Comparison of ENCODE assay signal across 9 cellular contexts in genomic region chr7:150357771-150358427, GRCh38. TPM values are rescaled to one million over a fixed set of nuclear protein-coding genes. Genes with fewer than 3 reads are reported as not detected.
DNase-seq lines count a peak whose midpoint lies in the region; ATAC-seq, FAIRE-seq and TF ChIP-seq lines count a peak whose summit lies in the region.
"Had no signal": no experiment of that assay in that cellular context is flagged by ENCODE, and none has a peak within 500 bp of the region (broad histone marks: within the 10 kb centered on the region; RNA-seq: fewer than 3 reads in every experiment).

No MANE protein-coding gene starts in this region.

- CTCF ChIA-PET in HepG2 (lab: Yijun Ruan, JAX; ENCODE audit: low intra/inter-chr PET ratio, low total read pairs), result interaction anchor here (4.3 kb wide), 1 partner anchor 31 kb away, joined by 45 read pairs; no protein-coding TSS in a partner anchor

- H3K27me3 ChIP-seq in HepG2 (ENCODE audit: control insufficient read depth in 1 of 2, insufficient read depth in 2 of 2, low read length in 2 of 2) (no peaks in the 10 kb centered on the region), right lobe of liver (no peaks in the 10 kb centered on the region)

- intact Hi-C loops in HepG2 (cut with micrococcal nuclease; ENCODE audit: unreplicated experiment) (loop anchor here (2.0 to 10.0 kb wide), 3 partner anchors 36 to 73 kb away; partner anchors contain the start of genes ACTR3C and LRRC61), right lobe of liver (cut with DNase I) (no loop called here)

- peak overlapping the region; percentile 67 for H3K4me2 ChIP-seq in HepG2 (ENCODE audit: low read depth, low read length)

- H3K36me3 Mint-ChIP-seq in activated naive CD8-positive, alpha-beta T cell treated with anti-CD3 and anti-CD28 coated beads, Interleukin-2, amount 50 U/mL, for 24 hours (ENCODE audit: low read depth), result no peaks in the 10 kb centered on the region

- H3K27ac ChIP-seq in HepG2 (ENCODE audit: extremely low read length, insufficient read depth, low read length) (no peak overlapping the region), right lobe of liver (no peak overlapping the region)

- no peaks in the 10 kb centered on the region for H3K36me3 ChIP-seq in HepG2 (replicated peaks in 1 of 2; ENCODE audit: control insufficient read depth in 1 of 2, insufficient read depth in 2 of 2, low read length in 2 of 2)
- no peaks in the 10 kb centered on the region for H3K36me3 ChIP-seq in right lobe of liver

- H3K4me3 Mint-ChIP-seq in activated naive CD8-positive, alpha-beta T cell treated with anti-CD3 and anti-CD28 coated beads, Interleukin-2, amount 50 U/mL, for 24 hours, result peak overlapping the region; percentile 63

- TF ChIP-seq POLR2A in HepG2 (IDR thresholded peaks at IDR 0.05; ENCODE audit: insufficient read depth in 1 of 2, low read depth in 2 of 2, low read length in 2 of 2) (no peak), right lobe of liver (IDR thresholded peaks at IDR 0.05) (no peak)

- FAIRE-seq in HepG2 (lab: Jason Lieb, UNC), result no peak
- FAIRE-seq in urothelium cell line (lab: Jason Lieb, UNC), result no peak

- H3K9ac ChIP-seq in HepG2 (ENCODE audit: insufficient read depth, low read depth, low read length), result no peak overlapping the region

- TF ChIP-seq RAD21 in HepG2 (CRISPR knock-in tag; IDR thresholded peaks at IDR 0.05), result no peak

- TF ChIP-seq CTCF in HepG2 (CRISPR knock-in tag; IDR thresholded peaks at IDR 0.05) (peak; percentile 30; the same call in 1 of the 2 replicates), right lobe of liver (IDR thresholded peaks at IDR 0.05) (no peak), GM20000 (IDR thresholded peaks at IDR 0.05; ENCODE audit: extremely low read depth, missing control alignments) (no peak)

- no peaks in the 10 kb centered on the region for H3K27me3 Mint-ChIP-seq in activated naive CD8-positive, alpha-beta T cell treated with anti-CD3 and anti-CD28 coated beads, Interleukin-2, amount 50 U/mL, for 24 hours

- H3K9me3 ChIP-seq in HepG2 (ENCODE audit: low read length), result no peaks in the 10 kb centered on the region
- no peaks in the 10 kb centered on the region for H3K9me3 ChIP-seq in right lobe of liver

- peak; percentile 49 for ATAC-seq in HepG2
- no peak for ATAC-seq in right lobe of liver
- no peak for ATAC-seq in activated naive CD8-positive, alpha-beta T cell treated with anti-CD3 and anti-CD28 coated beads, Interleukin-2, amount 50 U/mL, for 24 hours

- H3K4me1 Mint-ChIP-seq in activated naive CD8-positive, alpha-beta T cell treated with anti-CD3 and anti-CD28 coated beads, Interleukin-2, amount 50 U/mL, for 24 hours, result peaks cover 40% of the 10 kb centered on the region

- H3K27ac Mint-ChIP-seq in activated naive CD8-positive, alpha-beta T cell treated with anti-CD3 and anti-CD28 coated beads, Interleukin-2, amount 50 U/mL, for 24 hours, result peak overlapping the region; percentile 84

- no peak for TF ChIP-seq EP300 in HepG2 (IDR thresholded peaks at IDR 0.05; ENCODE audit: low read depth in 2 of 2, low read length in 2 of 2)
- TF ChIP-seq EP300 in HepG2 (CRISPR knock-in tag; IDR thresholded peaks at IDR 0.05; ENCODE audit: borderline replicate concordance), result no peak

- no peaks in the 10 kb centered on the region for H3K9me3 Mint-ChIP-seq in activated naive CD8-positive, alpha-beta T cell treated with anti-CD3 and anti-CD28 coated beads, Interleukin-2, amount 50 U/mL, for 24 hours

- WGBS in HepG2 (ENCODE audit: low lambda C conversion rate), result 45% methylated on average over 13 of the region's 13 CpGs
- WGBS in right lobe of liver (ENCODE audit: insufficient coverage, low coverage, low lambda C conversion rate, missing lambda C conversion rate), result 86% methylated on average over 11 of the region's 13 CpGs

- POLR2A ChIA-PET in HepG2 (lab: Yijun Ruan, JAX), result interaction anchor here (1.2 to 1.4 kb wide), 3 partner anchors 11 to 31 kb away, joined by 3 to 5 read pairs (median 5); partner anchors contain the start of gene REPIN1

- H2AFZ ChIP-seq in HepG2 (ENCODE audit: low read length), result no peak overlapping the region

- no peaks in the 10 kb centered on the region for H3K79me2 ChIP-seq in HepG2 (ENCODE audit: insufficient read depth, low read length)

- peak overlapping the region in 1 of 3 experiments; percentile 29; a peak in 1 of 6 replicates for H3K4me3 ChIP-seq in HepG2 (replicated peaks in 1 of 3; ENCODE audit: insufficient read depth in 1 of 3, low read depth in 2 of 3, low read length in 3 of 3)
- no peak overlapping the region for H3K4me3 ChIP-seq in right lobe of liver
- peak overlapping the region; percentile 11 for H3K4me3 ChIP-seq in Jurkat, Clone E6-1 (ENCODE audit: low read length)

- H4K20me1 ChIP-seq in HepG2 (ENCODE audit: insufficient read depth, low read length), result no peaks in the 10 kb centered on the region

- in situ Hi-C loops in HepG2 (cut with HindIII; ENCODE audit: extremely low pct_ligation_motif_present, low pct_unique_long_range_greater_than_20kb), result no loop called here

- BruUV-seq in HepG2 (replicated peaks; lab: Mats Ljungman, UMichigan), result no TSS peak

- H3K4me1 ChIP-seq in HepG2 (ENCODE audit: insufficient read depth, low read length) (peaks cover 68% of the 10 kb centered on the region), right lobe of liver (peaks cover 0 to 23% (median 7%) of the 10 kb centered on the region in 4 donors)

- no peak for DNase-seq in HepG2 (ENCODE audit: low spot score)
- DNase-seq in right lobe of liver, result no peak
- DNase-seq in Jurkat, Clone E6-1 (ENCODE audit: low read depth, low spot score), result no peak
- no peak for DNase-seq in activated naive CD8-positive, alpha-beta T cell treated with anti-CD3 and anti-CD28 coated beads, Interleukin-2, amount 50 U/mL, for 24 hours
- peak; percentile 11 for DNase-seq in urothelium cell line (ENCODE audit: low spot score)
- no peak for DNase-seq in GM20000 (ENCODE audit: low spot score)
- DNase-seq in putamen (ENCODE audit: low spot score), result no peak
- no peak for DNase-seq in COLO668 (lab: John Stamatoyannopoulos, UW; ENCODE audit: unreplicated experiment)
- DNase-seq: NCI-H1930 had no signal

RNA-seq across cellular contexts. Expression of gene REPIN1, which starts 10.7 kb away (rescaled TPM):
- 86.4 and 108 TPM in 2 replicates for total RNA-seq in HepG2 (2016; rRNA removed; fragmentation: Illumina TruSeq; extraction: Trizol)
- 34.3 and 36.1 TPM in 2 replicates for total RNA-seq in HepG2 (2016; cell fraction: cytosol; rRNA removed; fragmentation: Illumina TruSeq; extraction: Trizol; ENCODE audit: low read depth)
- 77.5 and 106 TPM in 2 replicates for total RNA-seq in HepG2 (2016; cell fraction: insoluble cytoplasmic fraction; rRNA removed; fragmentation: Illumina TruSeq; extraction: Trizol)
- total RNA-seq in HepG2 (2016; cell fraction: membrane; rRNA removed; fragmentation: Illumina TruSeq; extraction: Trizol), result 112 and 119 TPM in 2 replicates
- total RNA-seq in HepG2 (2016; cell fraction: nucleus; rRNA removed; fragmentation: Illumina TruSeq; extraction: Trizol), result 81.1 and 91.5 TPM in 2 replicates
- polyA plus RNA-seq in HepG2 (2011; rRNA removed), result 69.9 and 87.9 TPM in 2 replicates
- 58.9 and 82.1 TPM in 2 replicates for polyA plus RNA-seq in HepG2 (2011; cell fraction: cytosol; rRNA removed)
- 189 and 195 TPM in 2 replicates for polyA plus RNA-seq in HepG2 (2011; cell fraction: nucleus; rRNA removed)
- polyA plus RNA-seq in HepG2 (2012), result 52.5 and 64.7 TPM in 2 replicates
- 22.0 and 24.7 TPM in 2 replicates for polyA plus RNA-seq in HepG2 (2016; cell fraction: cytosol; fragmentation: Illumina TruSeq; extraction: Trizol; ENCODE audit: low read depth)
- 82.2 and 105 TPM in 2 replicates for polyA plus RNA-seq in HepG2 (2016; cell fraction: insoluble cytoplasmic fraction; fragmentation: Illumina TruSeq; extraction: Trizol; ENCODE audit: low read depth)
- 77.8 and 77.9 TPM in 2 replicates for polyA plus RNA-seq in HepG2 (2016; cell fraction: membrane; fragmentation: Illumina TruSeq; extraction: Trizol; ENCODE audit: low read depth)
- 138 and 155 TPM in 2 replicates for polyA plus RNA-seq in HepG2 (2016; cell fraction: nucleus; fragmentation: Illumina TruSeq; extraction: Trizol; ENCODE audit: insufficient read depth, low read depth)
- polyA minus RNA-seq in HepG2 (2011; rRNA and poly(A)+ RNA removed; ENCODE audit: low replicate concordance), result 81.7 and 98.0 TPM in 2 replicates
- 35.3 and 35.6 TPM in 2 replicates for polyA minus RNA-seq in HepG2 (2011; cell fraction: cytosol; rRNA and poly(A)+ RNA removed)
- polyA minus RNA-seq in HepG2 (2011; cell fraction: nucleus; rRNA and poly(A)+ RNA removed), result 50.5 and 54.6 TPM in 2 replicates
- total RNA-seq in right lobe of liver, result 100 to 1,000 TPM in 2 of 6 experiments, 10 to 100 TPM in 4; 56.2 to 133 (median 73.5) TPM
- 95.3 TPM for polyA plus RNA-seq in Jurkat, Clone E6-1 (2012; ENCODE audit: insufficient read depth, insufficient read length)

RNA-seq across cellular contexts. Expression of gene RARRES2, which starts 16.5 kb away (rescaled TPM):
- total RNA-seq in HepG2 (2016; rRNA removed; fragmentation: Illumina TruSeq; extraction: Trizol) (94.6 and 172 TPM in 2 replicates), right lobe of liver (100 to 1,000 TPM; 552 to 948 (median 788) TPM)
- 63.6 and 75.7 TPM in 2 replicates for total RNA-seq in HepG2 (2016; cell fraction: cytosol; rRNA removed; fragmentation: Illumina TruSeq; extraction: Trizol; ENCODE audit: low read depth)
- 93.3 and 178 TPM in 2 replicates for total RNA-seq in HepG2 (2016; cell fraction: insoluble cytoplasmic fraction; rRNA removed; fragmentation: Illumina TruSeq; extraction: Trizol)
- total RNA-seq in HepG2 (2016; cell fraction: membrane; rRNA removed; fragmentation: Illumina TruSeq; extraction: Trizol), result 68.9 and 86.6 TPM in 2 replicates
- total RNA-seq in HepG2 (2016; cell fraction: nucleus; rRNA removed; fragmentation: Illumina TruSeq; extraction: Trizol), result 126 and 156 TPM in 2 replicates
- 134 and 157 TPM in 2 replicates for polyA plus RNA-seq in HepG2 (2011; rRNA removed)
- polyA plus RNA-seq in HepG2 (2011; cell fraction: cytosol; rRNA removed), result 197 and 233 TPM in 2 replicates
- polyA plus RNA-seq in HepG2 (2011; cell fraction: nucleus; rRNA removed), result 164 and 202 TPM in 2 replicates
- 37.9 and 77.4 TPM in 2 replicates for polyA plus RNA-seq in HepG2 (2012)
- 96.7 and 115 TPM in 2 replicates for polyA plus RNA-seq in HepG2 (2016; cell fraction: cytosol; fragmentation: Illumina TruSeq; extraction: Trizol; ENCODE audit: low read depth)
- polyA plus RNA-seq in HepG2 (2016; cell fraction: insoluble cytoplasmic fraction; fragmentation: Illumina TruSeq; extraction: Trizol; ENCODE audit: low read depth), result 134 and 138 TPM in 2 replicates
- polyA plus RNA-seq in HepG2 (2016; cell fraction: membrane; fragmentation: Illumina TruSeq; extraction: Trizol; ENCODE audit: low read depth), result 82.1 and 99.5 TPM in 2 replicates
- polyA plus RNA-seq in HepG2 (2016; cell fraction: nucleus; fragmentation: Illumina TruSeq; extraction: Trizol; ENCODE audit: insufficient read depth, low read depth), result 420 and 455 TPM in 2 replicates
- polyA minus RNA-seq in HepG2 (2011; rRNA and poly(A)+ RNA removed; ENCODE audit: low replicate concordance), result 22.1 TPM in 1 of 2 replicates, not detected in the other
- polyA minus RNA-seq in HepG2 (2011; cell fraction: cytosol; rRNA and poly(A)+ RNA removed), result 17.4 and 20.0 TPM in 2 replicates
- polyA minus RNA-seq in HepG2 (2011; cell fraction: nucleus; rRNA and poly(A)+ RNA removed), result 6.1 and 7.3 TPM in 2 replicates
- polyA plus RNA-seq in Jurkat, Clone E6-1 (2012; ENCODE audit: insufficient read depth, insufficient read length), result 1.1 TPM

RNA-seq across cellular contexts. Expression of gene ZNF775, which starts 21.2 kb away (rescaled TPM):
- total RNA-seq in HepG2 (2016; rRNA removed; fragmentation: Illumina TruSeq; extraction: Trizol) (3.1 and 4.5 TPM in 2 replicates), right lobe of liver (1 to 10 TPM in 3 of 6 experiments, under 1 TPM in 3; 0.44 to 1.6 (median 0.96) TPM)
- 0.71 TPM in 2 replicates for total RNA-seq in HepG2 (2016; cell fraction: cytosol; rRNA removed; fragmentation: Illumina TruSeq; extraction: Trizol; ENCODE audit: low read depth)
- 3.6 and 3.8 TPM in 2 replicates for total RNA-seq in HepG2 (2016; cell fraction: insoluble cytoplasmic fraction; rRNA removed; fragmentation: Illumina TruSeq; extraction: Trizol)
- total RNA-seq in HepG2 (2016; cell fraction: membrane; rRNA removed; fragmentation: Illumina TruSeq; extraction: Trizol), result 1.9 and 2.5 TPM in 2 replicates
- total RNA-seq in HepG2 (2016; cell fraction: nucleus; rRNA removed; fragmentation: Illumina TruSeq; extraction: Trizol), result 1.8 and 3.2 TPM in 2 replicates
- 3.2 and 3.8 TPM in 2 replicates for polyA plus RNA-seq in HepG2 (2011; rRNA removed)
- polyA plus RNA-seq in HepG2 (2011; cell fraction: cytosol; rRNA removed), result 2.6 and 4.5 TPM in 2 replicates
- 5.8 and 5.9 TPM in 2 replicates for polyA plus RNA-seq in HepG2 (2011; cell fraction: nucleus; rRNA removed)
- 2.1 and 3.1 TPM in 2 replicates for polyA plus RNA-seq in HepG2 (2012)
- 0.67 and 0.68 TPM in 2 replicates for polyA plus RNA-seq in HepG2 (2016; cell fraction: cytosol; fragmentation: Illumina TruSeq; extraction: Trizol; ENCODE audit: low read depth)
- 3.7 and 4.2 TPM in 2 replicates for polyA plus RNA-seq in HepG2 (2016; cell fraction: insoluble cytoplasmic fraction; fragmentation: Illumina TruSeq; extraction: Trizol; ENCODE audit: low read depth)
- 1.2 and 1.8 TPM in 2 replicates for polyA plus RNA-seq in HepG2 (2016; cell fraction: membrane; fragmentation: Illumina TruSeq; extraction: Trizol; ENCODE audit: low read depth)
- 5.2 and 9.1 TPM in 2 replicates for polyA plus RNA-seq in HepG2 (2016; cell fraction: nucleus; fragmentation: Illumina TruSeq; extraction: Trizol; ENCODE audit: insufficient read depth, low read depth)
- 0.37 and 3.7 TPM in 2 replicates for polyA minus RNA-seq in HepG2 (2011; rRNA and poly(A)+ RNA removed; ENCODE audit: low replicate concordance)
- polyA minus RNA-seq in HepG2 (2011; cell fraction: cytosol; rRNA and poly(A)+ RNA removed), result 2.5 and 3.9 TPM in 2 replicates
- 1.8 and 2.4 TPM in 2 replicates for polyA minus RNA-seq in HepG2 (2011; cell fraction: nucleus; rRNA and poly(A)+ RNA removed)
- polyA plus RNA-seq in Jurkat, Clone E6-1 (2012; ENCODE audit: insufficient read depth, insufficient read length), result 8.2 TPM

RNA-seq across cellular contexts. Expression of gene ACTR3C, which starts 34.6 kb away (rescaled TPM):
- total RNA-seq in HepG2 (2016; rRNA removed; fragmentation: Illumina TruSeq; extraction: Trizol), result 4.1 and 7.5 TPM in 2 replicates
- total RNA-seq in HepG2 (2016; cell fraction: cytosol; rRNA removed; fragmentation: Illumina TruSeq; extraction: Trizol; ENCODE audit: low read depth), result 7.2 and 7.8 TPM in 2 replicates
- 3.7 and 6.7 TPM in 2 replicates for total RNA-seq in HepG2 (2016; cell fraction: insoluble cytoplasmic fraction; rRNA removed; fragmentation: Illumina TruSeq; extraction: Trizol)
- 4.8 and 5.6 TPM in 2 replicates for total RNA-seq in HepG2 (2016; cell fraction: membrane; rRNA removed; fragmentation: Illumina TruSeq; extraction: Trizol)
- 17.1 and 19.7 TPM in 2 replicates for total RNA-seq in HepG2 (2016; cell fraction: nucleus; rRNA removed; fragmentation: Illumina TruSeq; extraction: Trizol)
- polyA plus RNA-seq in HepG2 (2011; rRNA removed), result 3.2 and 3.8 TPM in 2 replicates
- 2.5 and 2.7 TPM in 2 replicates for polyA plus RNA-seq in HepG2 (2011; cell fraction: cytosol; rRNA removed)
- 4.0 and 4.3 TPM in 2 replicates for polyA plus RNA-seq in HepG2 (2011; cell fraction: nucleus; rRNA removed)
- polyA plus RNA-seq in HepG2 (2012), result 1.2 and 1.4 TPM in 2 replicates
- polyA plus RNA-seq in HepG2 (2016; cell fraction: cytosol; fragmentation: Illumina TruSeq; extraction: Trizol; ENCODE audit: low read depth), result 0.95 and 2.7 TPM in 2 replicates
- polyA plus RNA-seq in HepG2 (2016; cell fraction: insoluble cytoplasmic fraction; fragmentation: Illumina TruSeq; extraction: Trizol; ENCODE audit: low read depth), result 1.9 and 3.9 TPM in 2 replicates
- 1.4 and 1.6 TPM in 2 replicates for polyA plus RNA-seq in HepG2 (2016; cell fraction: membrane; fragmentation: Illumina TruSeq; extraction: Trizol; ENCODE audit: low read depth)
- polyA plus RNA-seq in HepG2 (2016; cell fraction: nucleus; fragmentation: Illumina TruSeq; extraction: Trizol; ENCODE audit: insufficient read depth, low read depth), result 4.9 and 8.0 TPM in 2 replicates
- polyA minus RNA-seq in HepG2 (2011; rRNA and poly(A)+ RNA removed; ENCODE audit: low replicate concordance), result 10.0 and 39.9 TPM in 2 replicates
- polyA minus RNA-seq in HepG2 (2011; cell fraction: cytosol; rRNA and poly(A)+ RNA removed), result 2.6 and 3.3 TPM in 2 replicates
- polyA minus RNA-seq in HepG2 (2011; cell fraction: nucleus; rRNA and poly(A)+ RNA removed), result 44.3 and 59.4 TPM in 2 replicates
- total RNA-seq in right lobe of liver, result 10 to 100 TPM; 30.0 to 36.5 (median 32.7) TPM
- polyA plus RNA-seq in Jurkat, Clone E6-1 (2012; ENCODE audit: insufficient read depth, insufficient read length), result 7.5 TPM

RNA-seq across cellular contexts. Expression of gene LRRC61, which starts 34.7 kb away (rescaled TPM):
- total RNA-seq in HepG2 (2016; rRNA removed; fragmentation: Illumina TruSeq; extraction: Trizol) (34.8 and 38.4 TPM in 2 replicates), right lobe of liver (10 to 100 TPM; 13.0 to 33.0 (median 19.1) TPM)
- 10.3 and 10.8 TPM in 2 replicates for total RNA-seq in HepG2 (2016; cell fraction: cytosol; rRNA removed; fragmentation: Illumina TruSeq; extraction: Trizol; ENCODE audit: low read depth)
- total RNA-seq in HepG2 (2016; cell fraction: insoluble cytoplasmic fraction; rRNA removed; fragmentation: Illumina TruSeq; extraction: Trizol), result 30.5 and 35.2 TPM in 2 replicates
- 34.2 and 36.9 TPM in 2 replicates for total RNA-seq in HepG2 (2016; cell fraction: membrane; rRNA removed; fragmentation: Illumina TruSeq; extraction: Trizol)
- 25.0 and 31.2 TPM in 2 replicates for total RNA-seq in HepG2 (2016; cell fraction: nucleus; rRNA removed; fragmentation: Illumina TruSeq; extraction: Trizol)
- polyA plus RNA-seq in HepG2 (2011; rRNA removed), result 33.0 and 42.2 TPM in 2 replicates
- 34.7 and 58.3 TPM in 2 replicates for polyA plus RNA-seq in HepG2 (2011; cell fraction: cytosol; rRNA removed)
- polyA plus RNA-seq in HepG2 (2011; cell fraction: nucleus; rRNA removed), result 25.0 and 33.0 TPM in 2 replicates
- 22.2 and 36.3 TPM in 2 replicates for polyA plus RNA-seq in HepG2 (2012)
- polyA plus RNA-seq in HepG2 (2016; cell fraction: cytosol; fragmentation: Illumina TruSeq; extraction: Trizol; ENCODE audit: low read depth), result 19.9 and 25.0 TPM in 2 replicates
- 36.4 and 46.3 TPM in 2 replicates for polyA plus RNA-seq in HepG2 (2016; cell fraction: insoluble cytoplasmic fraction; fragmentation: Illumina TruSeq; extraction: Trizol; ENCODE audit: low read depth)
- 41.1 and 42.5 TPM in 2 replicates for polyA plus RNA-seq in HepG2 (2016; cell fraction: membrane; fragmentation: Illumina TruSeq; extraction: Trizol; ENCODE audit: low read depth)
- polyA plus RNA-seq in HepG2 (2016; cell fraction: nucleus; fragmentation: Illumina TruSeq; extraction: Trizol; ENCODE audit: insufficient read depth, low read depth), result 34.8 and 36.2 TPM in 2 replicates
- polyA minus RNA-seq in HepG2 (2011; rRNA and poly(A)+ RNA removed; ENCODE audit: low replicate concordance), result 45.8 and 71.1 TPM in 2 replicates
- 33.7 and 34.5 TPM in 2 replicates for polyA minus RNA-seq in HepG2 (2011; cell fraction: cytosol; rRNA and poly(A)+ RNA removed)
- 13.3 and 15.4 TPM in 2 replicates for polyA minus RNA-seq in HepG2 (2011; cell fraction: nucleus; rRNA and poly(A)+ RNA removed)
- polyA plus RNA-seq in Jurkat, Clone E6-1 (2012; ENCODE audit: insufficient read depth, insufficient read length), result 33.4 TPM
